In the genomic region with DNA sequence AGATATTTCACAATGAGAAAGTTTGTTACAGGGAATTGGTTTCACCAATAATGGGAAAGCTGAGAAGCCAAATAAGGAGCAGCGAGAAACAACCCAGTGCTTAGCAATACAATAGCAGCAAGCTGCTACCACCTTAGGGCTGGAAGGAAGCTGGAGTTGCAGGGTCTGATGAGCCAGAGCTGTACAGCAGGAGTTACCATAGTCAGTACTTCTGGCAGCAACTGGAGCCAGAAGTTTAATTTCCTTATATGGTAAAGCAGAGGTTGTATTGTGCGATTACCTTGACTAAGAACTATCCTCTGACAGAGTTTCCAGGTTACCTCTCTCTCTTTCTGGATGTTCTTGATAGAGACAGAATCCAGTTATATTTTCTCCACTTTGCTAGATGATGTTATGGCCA, we compare ENCODE assay signal across 1 cellular context.
TF ChIP-seq lines count a peak whose summit lies in the region.

No MANE protein-coding gene starts in this region.

TF ChIP-seq in H1, 55 proteins besides CTCF, POLR2A, EP300 and RAD21:
- peak; percentile 64 for TF ChIP-seq SRF (IDR thresholded peaks at IDR 0.05; ENCODE audit: low read depth, low read length)
- no peak for TF ChIP-seq TAF1 (IDR thresholded peaks at IDR 0.05; ENCODE audit: low read depth, low read length)
- no peak for TF ChIP-seq NRF1 (IDR thresholded peaks at IDR 0.05; ENCODE audit: low read depth, low read length)
- no peak for TF ChIP-seq CHD2 (IDR thresholded peaks at IDR 0.05; ENCODE audit: low read length)
- no peak for TF ChIP-seq BRCA1 (IDR thresholded peaks at IDR 0.05; ENCODE audit: low read depth, low read length)
- no peak for TF ChIP-seq CTBP2 (IDR thresholded peaks at IDR 0.05; ENCODE audit: borderline replicate concordance, insufficient read depth, insufficient read length, low read length)
